ENCODE assay signal across 1 cellular context in the genomic region with DNA sequence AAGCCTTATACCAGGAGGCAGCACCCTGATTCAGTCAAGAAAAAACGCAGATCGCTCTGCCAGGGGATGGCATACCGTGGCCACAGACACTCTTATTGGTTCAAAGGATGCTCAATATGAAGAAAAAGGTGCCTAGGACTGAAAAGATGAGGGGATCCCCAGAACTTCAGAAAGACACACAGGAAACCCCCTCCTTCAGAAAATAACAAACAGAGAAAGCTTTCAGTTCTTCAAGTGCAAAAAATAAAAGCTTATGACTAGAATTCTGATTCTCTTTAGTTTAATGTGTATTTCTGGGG.
TF ChIP-seq lines count a peak whose summit lies in the region.

No MANE protein-coding gene starts in this region.

TF ChIP-seq in GM23338, 12 proteins besides CTCF, POLR2A, EP300 and RAD21 (continued from another document):
- TF ChIP-seq, protein P1, sequence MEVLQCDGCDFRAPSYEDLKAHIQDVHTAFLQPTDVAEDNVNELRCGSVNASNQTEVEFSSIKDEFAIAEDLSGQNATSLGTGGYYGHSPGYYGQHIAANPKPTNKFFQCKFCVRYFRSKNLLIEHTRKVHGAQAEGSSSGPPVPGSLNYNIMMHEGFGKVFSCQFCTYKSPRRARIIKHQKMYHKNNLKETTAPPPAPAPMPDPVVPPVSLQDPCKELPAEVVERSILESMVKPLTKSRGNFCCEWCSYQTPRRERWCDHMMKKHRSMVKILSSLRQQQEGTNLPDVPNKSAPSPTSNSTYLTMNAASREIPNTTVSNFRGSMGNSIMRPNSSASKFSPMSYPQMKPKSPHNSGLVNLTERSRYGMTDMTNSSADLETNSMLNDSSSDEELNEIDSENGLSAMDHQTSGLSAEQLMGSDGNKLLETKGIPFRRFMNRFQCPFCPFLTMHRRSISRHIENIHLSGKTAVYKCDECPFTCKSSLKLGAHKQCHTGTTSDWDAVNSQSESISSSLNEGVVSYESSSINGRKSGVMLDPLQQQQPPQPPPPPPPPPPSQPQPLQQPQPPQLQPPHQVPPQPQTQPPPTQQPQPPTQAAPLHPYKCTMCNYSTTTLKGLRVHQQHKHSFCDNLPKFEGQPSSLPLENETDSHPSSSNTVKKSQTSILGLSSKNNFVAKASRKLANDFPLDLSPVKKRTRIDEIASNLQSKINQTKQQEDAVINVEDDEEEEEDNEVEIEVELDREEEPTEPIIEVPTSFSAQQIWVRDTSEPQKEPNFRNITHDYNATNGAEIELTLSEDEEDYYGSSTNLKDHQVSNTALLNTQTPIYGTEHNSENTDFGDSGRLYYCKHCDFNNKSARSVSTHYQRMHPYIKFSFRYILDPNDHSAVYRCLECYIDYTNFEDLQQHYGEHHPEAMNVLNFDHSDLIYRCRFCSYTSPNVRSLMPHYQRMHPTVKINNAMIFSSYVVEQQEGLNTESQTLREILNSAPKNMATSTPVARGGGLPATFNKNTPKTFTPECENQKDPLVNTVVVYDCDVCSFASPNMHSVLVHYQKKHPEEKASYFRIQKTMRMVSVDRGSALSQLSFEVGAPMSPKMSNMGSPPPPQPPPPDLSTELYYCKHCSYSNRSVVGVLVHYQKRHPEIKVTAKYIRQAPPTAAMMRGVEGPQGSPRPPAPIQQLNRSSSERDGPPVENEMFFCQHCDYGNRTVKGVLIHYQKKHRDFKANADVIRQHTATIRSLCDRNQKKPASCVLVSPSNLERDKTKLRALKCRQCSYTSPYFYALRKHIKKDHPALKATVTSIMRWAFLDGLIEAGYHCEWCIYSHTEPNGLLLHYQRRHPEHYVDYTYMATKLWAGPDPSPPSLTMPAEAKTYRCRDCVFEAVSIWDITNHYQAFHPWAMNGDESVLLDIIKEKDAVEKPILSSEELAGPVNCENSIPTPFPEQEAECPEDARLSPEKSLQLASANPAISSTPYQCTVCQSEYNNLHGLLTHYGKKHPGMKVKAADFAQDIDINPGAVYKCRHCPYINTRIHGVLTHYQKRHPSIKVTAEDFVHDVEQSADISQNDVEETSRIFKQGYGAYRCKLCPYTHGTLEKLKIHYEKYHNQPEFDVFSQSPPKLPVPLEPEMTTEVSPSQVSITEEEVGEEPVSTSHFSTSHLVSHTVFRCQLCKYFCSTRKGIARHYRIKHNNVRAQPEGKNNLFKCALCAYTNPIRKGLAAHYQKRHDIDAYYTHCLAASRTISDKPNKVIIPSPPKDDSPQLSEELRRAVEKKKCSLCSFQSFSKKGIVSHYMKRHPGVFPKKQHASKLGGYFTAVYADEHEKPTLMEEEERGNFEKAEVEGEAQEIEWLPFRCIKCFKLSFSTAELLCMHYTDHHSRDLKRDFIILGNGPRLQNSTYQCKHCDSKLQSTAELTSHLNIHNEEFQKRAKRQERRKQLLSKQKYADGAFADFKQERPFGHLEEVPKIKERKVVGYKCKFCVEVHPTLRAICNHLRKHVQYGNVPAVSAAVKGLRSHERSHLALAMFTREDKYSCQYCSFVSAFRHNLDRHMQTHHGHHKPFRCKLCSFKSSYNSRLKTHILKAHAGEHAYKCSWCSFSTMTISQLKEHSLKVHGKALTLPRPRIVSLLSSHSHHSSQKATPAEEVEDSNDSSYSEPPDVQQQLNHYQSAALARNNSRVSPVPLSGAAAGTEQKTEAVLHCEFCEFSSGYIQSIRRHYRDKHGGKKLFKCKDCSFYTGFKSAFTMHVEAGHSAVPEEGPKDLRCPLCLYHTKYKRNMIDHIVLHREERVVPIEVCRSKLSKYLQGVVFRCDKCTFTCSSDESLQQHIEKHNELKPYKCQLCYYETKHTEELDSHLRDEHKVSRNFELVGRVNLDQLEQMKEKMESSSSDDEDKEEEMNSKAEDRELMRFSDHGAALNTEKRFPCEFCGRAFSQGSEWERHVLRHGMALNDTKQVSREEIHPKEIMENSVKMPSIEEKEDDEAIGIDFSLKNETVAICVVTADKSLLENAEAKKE (CRISPR knock-in tag; IDR thresholded peaks at IDR 0.05): no peak
- no peak for TF ChIP-seq STAT1 (IDR thresholded peaks at IDR 0.05; ENCODE audit: unreplicated experiment)
